ENCODE assay signal across 8 cellular contexts in genomic region chr18:76476665-76477561, GRCh38. TPM values are rescaled to one million over a fixed set of nuclear protein-coding genes. Genes with fewer than 3 reads are reported as not detected.
A peak's percentile ranks its signal among the peaks of the same experiment; 100 is the strongest.
DNase-seq lines count a peak whose midpoint lies in the region; ATAC-seq and TF ChIP-seq lines count a peak whose summit lies in the region.

No MANE protein-coding gene starts in this region.

- H3K27me3 ChIP-seq in right cardiac atrium (ENCODE audit: control insufficient read depth, insufficient read depth), result no peaks in the 10 kb centered on the region
- H3K27me3 ChIP-seq in stomach smooth muscle (ENCODE audit: control insufficient read depth in 1 of 2, insufficient read depth in 2 of 2, low read length in 2 of 2), result no peaks in the 10 kb centered on the region

- peaks cover 0 to 4% of the 10 kb centered on the region in 2 donors for H3K36me3 ChIP-seq in stomach smooth muscle (ENCODE audit: control insufficient read depth in 2 of 2, insufficient read depth in 2 of 2, low read length in 2 of 2)

- H3K4me1 Mint-ChIP-seq in activated CD8-positive, alpha-beta T cell treated with anti-CD3 and anti-CD28 coated beads for 36 hours (ENCODE audit: low read depth), result peaks cover 37% of the 10 kb centered on the region

- no peaks in the 10 kb centered on the region for H3K9me3 Mint-ChIP-seq in activated CD8-positive, alpha-beta T cell treated with anti-CD3 and anti-CD28 coated beads for 36 hours

- peak overlapping the region; percentile 40 for H3K4me3 Mint-ChIP-seq in activated CD8-positive, alpha-beta T cell treated with anti-CD3 and anti-CD28 coated beads for 36 hours

- peak overlapping the region; percentile 64 for H3K27ac ChIP-seq in right cardiac atrium (ENCODE audit: low read length)
- H3K27ac ChIP-seq in stomach smooth muscle (ENCODE audit: low read length), result peak overlapping the region; percentile 3

- no peak for DNase-seq in activated CD8-positive, alpha-beta T cell treated with anti-CD3 and anti-CD28 coated beads for 36 hours
- DNase-seq in right cardiac atrium, result no peak
- DNase-seq in HuH-7 (ENCODE audit: low spot score), result no peak
- DNase-seq in NCI-H2196 (lab: John Stamatoyannopoulos, UW; ENCODE audit: unreplicated experiment), result no peak
- no peak for DNase-seq in stimulated activated CD4-positive, alpha-beta T cell treated with anti-CD3 and anti-CD28 coated beads, Interleukin-2, amount 100 ng/mL, for 48 hours

- POLR2A ChIA-PET in activated CD8-positive, alpha-beta T cell treated with anti-CD3 and anti-CD28 coated beads for 36 hours (lab: Charles Lee), result interaction anchor here (1.0 to 1.4 kb wide), 2 partner anchors 11 to 17 kb away, joined by 3 to 5 read pairs; no protein-coding TSS in a partner anchor

- whole genome bisulfite sequencing in right cardiac atrium, result 39% methylated on average over 16 of the region's 16 CpGs

- CTCF ChIA-PET in activated CD8-positive, alpha-beta T cell treated with anti-CD3 and anti-CD28 coated beads for 36 hours (lab: Charles Lee), result interaction anchor here (0.8 to 1.1 kb wide), 2 partner anchors 78 kb away, joined by 3 read pairs; no protein-coding TSS in a partner anchor

- intact Hi-C loops in activated CD8-positive, alpha-beta T cell treated with anti-CD3 and anti-CD28 coated beads for 36 hours (cut with micrococcal nuclease), result no loop called here
- intact Hi-C loops in right cardiac atrium (cut with DNase I), result no loop called here

- no peaks in the 10 kb centered on the region for H3K9me3 ChIP-seq in right cardiac atrium (ENCODE audit: control insufficient read depth, low read length)
- H3K9me3 ChIP-seq in stomach smooth muscle (ENCODE audit: control insufficient read depth in 2 of 2, low read length in 2 of 2), result no peaks in the 10 kb centered on the region

- ATAC-seq in GM18517 (IDR thresholded peaks at IDR 0.05; ENCODE audit: unreplicated experiment) (peak; percentile 52), HG03108 (IDR thresholded peaks at IDR 0.05; ENCODE audit: unreplicated experiment) (peak; percentile 64), right cardiac atrium (peak; percentile 62 to 66)
- peak; percentile 20 for ATAC-seq in activated CD8-positive, alpha-beta T cell treated with anti-CD3 and anti-CD28 coated beads for 36 hours

- no peak overlapping the region for H3K27ac Mint-ChIP-seq in activated CD8-positive, alpha-beta T cell treated with anti-CD3 and anti-CD28 coated beads for 36 hours

- peak overlapping the region in 1 of 2 donors; percentile 10 for H3K9ac ChIP-seq in stomach smooth muscle (ENCODE audit: low read length in 2 of 2)

- H3K36me3 Mint-ChIP-seq in activated CD8-positive, alpha-beta T cell treated with anti-CD3 and anti-CD28 coated beads for 36 hours (ENCODE audit: low read depth), result peaks cover 3% of the 10 kb centered on the region

- no peak for TF ChIP-seq CTCF in activated CD8-positive, alpha-beta T cell treated with anti-CD3 and anti-CD28 coated beads for 36 hours (IDR thresholded peaks at IDR 0.05)

- no peaks in the 10 kb centered on the region for H3K4me1 ChIP-seq in right cardiac atrium (ENCODE audit: control insufficient read depth, insufficient read depth, low read length)
- H3K4me1 ChIP-seq in stomach smooth muscle (ENCODE audit: control insufficient read depth, insufficient read depth, low read length), result peaks cover 21% of the 10 kb centered on the region

- H3K4me3 ChIP-seq in right cardiac atrium (ENCODE audit: low read length) (peak overlapping the region; percentile 55), stomach smooth muscle (ENCODE audit: low read length in 2 of 2) (peak overlapping the region; percentile 31 to 58)

- peaks cover 2% of the 10 kb centered on the region for H3K27me3 Mint-ChIP-seq in activated CD8-positive, alpha-beta T cell treated with anti-CD3 and anti-CD28 coated beads for 36 hours

RNA-seq across cellular contexts. Expression of gene ZNF516, which starts 18.1 kb away (rescaled TPM):
- total RNA-seq in activated CD8-positive, alpha-beta T cell treated with anti-CD3 and anti-CD28 coated beads for 36 hours, result 10 to 100 TPM in 1 of 2 experiments, 1 to 10 TPM in 1; 7.0 to 10.5 TPM
- 10 to 100 TPM; 11.0 to 16.2 (median 12.3) TPM for total RNA-seq in right cardiac atrium
- 4.8 TPM for polyA plus RNA-seq in right cardiac atrium
